ENCODE assay signal across 37 cellular contexts in the genomic region with DNA sequence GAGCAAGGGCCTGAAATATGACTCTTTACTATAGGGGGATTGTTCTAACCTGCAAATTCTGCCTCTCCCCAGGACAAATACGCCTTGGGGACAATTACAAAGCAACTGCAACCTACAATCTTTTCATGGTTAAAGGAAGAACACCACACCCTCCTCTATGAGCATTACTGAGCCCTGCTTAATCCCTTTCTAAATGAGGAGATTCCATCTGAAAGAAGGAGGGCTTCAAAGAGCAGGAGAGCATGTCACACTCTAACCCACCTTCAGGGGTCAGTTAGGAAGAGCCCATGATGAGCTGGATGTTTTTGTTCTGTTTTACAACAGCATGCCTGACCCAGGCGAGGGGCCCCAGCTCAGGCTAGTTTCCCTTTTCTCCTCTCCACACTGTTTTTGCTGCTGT.
DNase-seq lines count a peak whose midpoint lies in the region; ATAC-seq and TF ChIP-seq lines count a peak whose summit lies in the region.
"Had no signal": no experiment of that assay in that cellular context is flagged by ENCODE, and none has a peak within 500 bp of the region (broad histone marks: within the 10 kb centered on the region; RNA-seq: fewer than 3 reads in every experiment).

No MANE protein-coding gene starts in this region.

- no peaks in the 10 kb centered on the region for H3K27me3 ChIP-seq in Loucy (ENCODE audit: insufficient read depth, low read length, poor library complexity, severe bottlenecking)
- no peaks in the 10 kb centered on the region for H3K27me3 ChIP-seq in endodermal cell (ENCODE audit: control insufficient read depth, insufficient read depth, low read length, poor library complexity, severe bottlenecking)
- H3K27me3 ChIP-seq: brain microvascular endothelial cell, dorsolateral prefrontal cortex, MG63, Peyer's patch, SJSA1, testis, uterus had no signal

- H3K36me3 ChIP-seq in Loucy (ENCODE audit: insufficient read depth, low read length), result no peaks in the 10 kb centered on the region
- peaks cover 54% of the 10 kb centered on the region for H3K36me3 ChIP-seq in endodermal cell (ENCODE audit: control insufficient read depth, insufficient read depth, low read length)
- H3K36me3 ChIP-seq: brain microvascular endothelial cell, MG63, Peyer's patch, SJSA1, uterus had no signal

- H3K27ac ChIP-seq in endodermal cell (ENCODE audit: low read depth, low read length), result no peak overlapping the region
- H3K27ac ChIP-seq: A549, brain microvascular endothelial cell, dorsolateral prefrontal cortex, GM23248, Peyer's patch, SJSA1, testis, uterus, VCaP had no signal

- H3K9me3 ChIP-seq in Loucy (ENCODE audit: insufficient read depth, low read depth, low read length), result no peaks in the 10 kb centered on the region
- no peaks in the 10 kb centered on the region for H3K9me3 ChIP-seq in endodermal cell (ENCODE audit: control insufficient read depth, low read length)
- H3K9me3 ChIP-seq: A549, MG63, mucosa of descending colon, Peyer's patch, SJSA1, testis, uterus had no signal

- H4K20me1 ChIP-seq in Loucy (ENCODE audit: insufficient read depth, low read length, poor library complexity, severe bottlenecking), result no peaks in the 10 kb centered on the region

- no peaks in the 10 kb centered on the region for H3K27me3 Mint-ChIP-seq in endodermal cell (ENCODE audit: insufficient read depth)

- H3K9ac ChIP-seq in Loucy (ENCODE audit: low read depth, low read length, poor library complexity, severe bottlenecking) (no peak overlapping the region), endodermal cell (ENCODE audit: extremely low read depth, low read length, poor library complexity, severe bottlenecking) (no peak overlapping the region)
- H3K9ac ChIP-seq: GM23248 had no signal

- ATAC-seq in GM19463 (IDR thresholded peaks at IDR 0.05; ENCODE audit: unreplicated experiment), result no peak
- ATAC-seq in GM19455 (IDR thresholded peaks at IDR 0.05; ENCODE audit: unreplicated experiment), result no peak
- ATAC-seq: A549; activated naive CD4-positive, alpha-beta T cell treated with anti-CD3 and anti-CD28 coated beads, Interleukin-2, amount 50 U/mL, for 72 hours; mucosa of descending colon; natural killer cell had no signal

- no peaks in the 10 kb centered on the region for H3F3A ChIP-seq in Loucy (ENCODE audit: low read depth)

- no peaks in the 10 kb centered on the region for H3K79me2 ChIP-seq in Loucy (ENCODE audit: insufficient read depth, low read length)

- TF ChIP-seq CTCF in Loucy (conservative IDR thresholded peaks at IDR 0.05; ENCODE audit: low read length) (no peak), endodermal cell (conservative IDR thresholded peaks at IDR 0.05) (no peak)

- 75 to 80% methylated on average over 1 to 2 of the region's 2 CpGs for WGBS in endodermal cell (ENCODE audit: insufficient coverage in 1 of 2, insufficient read length in 1 of 2), 2 experiments

- no peak overlapping the region for H3K4me3 Mint-ChIP-seq in endodermal cell
- H3K4me3 Mint-ChIP-seq: CD4-positive, CD25-positive, alpha-beta regulatory T cell; natural killer cell had no signal

- no peak overlapping the region for H3K4me2 ChIP-seq in Loucy (ENCODE audit: low read depth, low read length, poor library complexity, severe bottlenecking)
- H3K4me2 ChIP-seq: A549, smooth muscle cell had no signal

- DNase-seq in ELF-1 (ENCODE audit: low read depth, low spot score) (peak; percentile 62), endodermal cell (peak; percentile 50), left kidney (ENCODE audit: low read depth, low spot score) (peak; percentile 37), superior temporal gyrus (ENCODE audit: extremely low spot score) (no peak), hippocampal formation (lab: John Stamatoyannopoulos, UW) (no peak)
- DNase-seq: activated CD4-positive, alpha-beta T cell treated with anti-CD3 and anti-CD28 coated beads for 48 hours; amygdala; brain microvascular endothelial cell; Calu3; CD4-positive, CD25-positive, alpha-beta regulatory T cell; DMS79; dorsolateral prefrontal cortex; GDM1; glutamatergic neuron; GM23248; KG1; kidney glomerular epithelial cell; MG63; mucosa of descending colon; natural killer cell; NCI-H1417; NCI-H2081; NCI-H226; Peyer's patch; stimulated activated naive CD4-positive, alpha-beta T cell; T1000; testis; uterus had no signal

- 0 out of 2 replicates have a peak overlapping the region, but pooled peaks have one; percentile 13 for H2AFZ ChIP-seq in Loucy (ENCODE audit: low read length)
- H2AFZ ChIP-seq: GM23248 had no signal

- peaks cover 51% of the 10 kb centered on the region for H3K36me3 Mint-ChIP-seq in endodermal cell (ENCODE audit: low read depth)
- H3K36me3 Mint-ChIP-seq: activated naive CD4-positive, alpha-beta T cell treated with anti-CD3 and anti-CD28 coated beads, Interleukin-2, amount 50 U/mL, for 72 hours; CD4-positive, CD25-positive, alpha-beta regulatory T cell; natural killer cell had no signal

- H3K9me3 Mint-ChIP-seq in endodermal cell, result no peaks in the 10 kb centered on the region
- H3K9me3 Mint-ChIP-seq: activated naive CD4-positive, alpha-beta T cell treated with anti-CD3 and anti-CD28 coated beads, Interleukin-2, amount 50 U/mL, for 72 hours; natural killer cell had no signal

- H3K4me3 ChIP-seq in Loucy (ENCODE audit: low read length, poor library complexity, severe bottlenecking) (no peak overlapping the region), endodermal cell (ENCODE audit: low read length) (no peak overlapping the region)
- H3K4me3 ChIP-seq: A549, dorsolateral prefrontal cortex, GM23248, lung, MG63, mucosa of descending colon, Peyer's patch, SJSA1, smooth muscle cell, testis, uterus had no signal

- peak overlapping the region; percentile 42 for H3K27ac Mint-ChIP-seq in endodermal cell
- H3K27ac Mint-ChIP-seq: activated naive CD4-positive, alpha-beta T cell treated with anti-CD3 and anti-CD28 coated beads, Interleukin-2, amount 50 U/mL, for 72 hours; CD4-positive, CD25-positive, alpha-beta regulatory T cell; natural killer cell had no signal

- H3K4me1 Mint-ChIP-seq in endodermal cell, result peaks cover 6% of the 10 kb centered on the region
- H3K4me1 Mint-ChIP-seq: CD4-positive, CD25-positive, alpha-beta regulatory T cell; natural killer cell had no signal

- H3K4me1 ChIP-seq in Loucy (ENCODE audit: insufficient read depth, low read length, poor library complexity, severe bottlenecking), result peaks cover 14% of the 10 kb centered on the region
- no peaks in the 10 kb centered on the region for H3K4me1 ChIP-seq in endodermal cell (ENCODE audit: control insufficient read depth, insufficient read depth, low read length)
- H3K4me1 ChIP-seq: A549, Peyer's patch, SJSA1, testis, uterus had no signal

- H3K9me2 ChIP-seq in Loucy (replicated peaks; ENCODE audit: low read depth, low read length), result no peaks in the 10 kb centered on the region

Comparison
In these comparisons a context has a peak if more than half of its experiments do, and no peak if none do; other contexts are left out.
1. DNase-seq: peak in ELF-1 (single experiment), endodermal cell (single experiment) and left kidney (single experiment); none in superior temporal gyrus (single experiment) and hippocampal formation (0 of 2).